32 cellular contexts compared by ENCODE assay signal in the genomic region with DNA sequence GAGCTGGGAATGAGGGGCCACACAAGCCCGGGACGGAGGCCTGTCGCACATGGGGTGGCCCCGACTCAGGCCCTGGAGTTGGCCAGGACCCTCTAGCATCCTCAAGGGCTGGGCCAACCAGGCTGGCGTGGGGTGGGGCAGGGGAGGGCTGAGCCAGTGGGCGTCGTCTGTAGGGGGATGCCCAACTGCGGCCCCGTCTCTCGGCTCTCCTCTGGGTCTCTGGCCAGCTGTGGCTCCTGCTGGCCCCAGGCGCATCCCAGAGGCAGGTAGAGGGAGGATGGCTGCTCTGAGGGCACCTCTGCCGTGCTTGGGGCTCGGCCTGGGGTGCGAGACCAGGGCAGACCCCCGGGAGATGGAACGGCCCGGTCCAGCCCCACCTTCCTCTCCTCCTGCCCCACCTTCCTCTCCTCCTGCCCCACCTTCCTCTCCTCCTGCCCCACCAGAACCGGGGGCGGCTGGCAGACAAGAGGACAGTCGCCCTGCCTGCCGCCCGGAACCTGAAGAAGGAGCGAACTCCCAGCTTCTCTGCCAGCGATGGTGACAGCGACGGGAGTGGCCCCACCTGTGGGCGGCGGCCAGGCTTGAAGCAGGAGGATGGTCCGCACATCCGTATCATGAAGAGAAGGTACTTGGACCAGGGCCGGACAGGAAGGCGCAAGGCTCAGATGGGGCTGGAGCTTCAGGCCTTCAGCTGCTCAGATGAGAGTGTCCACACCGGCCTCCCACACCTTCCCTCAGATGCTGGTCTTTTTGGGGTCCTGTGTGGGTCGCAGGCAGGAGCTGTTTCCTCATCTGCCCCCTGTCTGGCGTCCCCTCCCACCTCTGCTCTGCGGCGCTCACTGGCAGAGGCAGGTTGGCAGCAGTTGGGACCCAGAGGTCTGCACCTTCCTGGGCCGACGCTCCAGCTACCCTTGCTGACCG. TPM values are rescaled to one million over a fixed set of nuclear protein-coding genes. Genes with fewer than 3 reads are reported as not detected.
"Had no signal": no experiment of that assay in that cellular context is flagged by ENCODE, and none has a peak within 500 bp of the region (broad histone marks: within the 10 kb centered on the region; RNA-seq: fewer than 3 reads in every experiment).

No MANE protein-coding gene starts in this region.

- FAIRE-seq: endometrium, endothelial cell of umbilical vein had no signal

- ATAC-seq: activated naive CD4-positive, alpha-beta T cell treated with anti-CD3 and anti-CD28 coated beads, Interleukin-2, amount 50 U/mL, for 72 hours; activated T-cell treated with anti-CD3 and anti-CD28 coated beads, Interleukin-2, amount 50 U/mL, for 72 hours; gastroesophageal sphincter; heart right ventricle; T-helper 17 cell had no signal

- H3K9me3 ChIP-seq: ascending aorta, breast epithelium, colonic mucosa, esophagus squamous epithelium, gastroesophageal sphincter, heart right ventricle had no signal

- H3K4me3 ChIP-seq: ascending aorta, breast epithelium, cardiac muscle cell, colonic mucosa, esophagus squamous epithelium, gastroesophageal sphincter, heart right ventricle had no signal

- H3K27ac ChIP-seq: ascending aorta, breast epithelium, cardiac muscle cell, colonic mucosa, epithelial cell of prostate, esophagus squamous epithelium, gastroesophageal sphincter, heart right ventricle had no signal

- DNase-seq: activated CD4-positive, alpha-beta memory T cell treated with anti-CD3 and anti-CD28 coated beads, Interleukin-2, amount 10 ng/mL, durations not matched to agents 7 days and 5 days; activated CD4-positive, alpha-beta T cell treated with anti-CD3 and anti-CD28 coated beads for 1 hour; activated CD4-positive, alpha-beta T cell treated with anti-CD3 and anti-CD28 coated beads for 4 hours; activated CD4-positive, alpha-beta T cell treated with anti-CD3 and anti-CD28 coated beads, Interleukin-2, amount 10 ng/mL, durations not matched to agents 7 days and 5 days; activated CD4-positive, alpha-beta T cell treated with anti-CD3 and anti-CD28 coated beads, Interleukin-2, amount 50 U/mL, for 4 hours; activated CD8-positive, alpha-beta memory T cell treated with anti-CD3 and anti-CD28 coated beads, Interleukin-2, amount 50 U/mL, for 48 hours; activated gamma-delta T cell; activated naive CD4-positive, alpha-beta T cell; activated naive CD4-positive, alpha-beta T cell treated with anti-CD3 and anti-CD28 coated beads, Interleukin-2, amount 10 ng/mL, durations not matched to agents 7 days and 5 days; activated naive CD8-positive, alpha-beta T cell treated with anti-CD3 and anti-CD28 coated beads, Interleukin-2, amount 10 ng/mL, durations not matched to agents 7 days and 5 days; activated T-cell treated with anti-CD3 and anti-CD28 coated beads for 4 hours; activated T-cell treated with anti-CD3 and anti-CD28 coated beads, Interleukin-2, amount 50 U/mL, for 24 hours; activated T-cell treated with anti-CD3 and anti-CD28 coated beads, Interleukin-2, amount 50 U/mL, for 72 hours; central memory CD4-positive, alpha-beta T cell; cerebellar nuclear complex; colonic mucosa; effector CD8-positive, alpha-beta T cell; esophagus squamous epithelium; foreskin melanocyte; heart right ventricle; T-helper 17 cell; T1000 had no signal

- H3K36me3 ChIP-seq: ascending aorta, breast epithelium, cardiac muscle cell, colonic mucosa, esophagus squamous epithelium, gastroesophageal sphincter, heart right ventricle had no signal

RNA-seq across cellular contexts. Expression of gene SAMD11, which starts 6.2 kb away (rescaled TPM):
- total RNA-seq: activated CD4-positive, alpha-beta memory T cell treated with anti-CD3 and anti-CD28 coated beads, Interleukin-2, amount 10 ng/mL, durations not matched to agents 7 days and 5 days; activated CD4-positive, alpha-beta T cell treated with anti-CD3 and anti-CD28 coated beads, Interleukin-2, amount 10 ng/mL, durations not matched to agents 7 days and 5 days; activated naive CD4-positive, alpha-beta T cell treated with anti-CD3 and anti-CD28 coated beads, Interleukin-2, amount 50 U/mL, for 72 hours; endothelial cell of umbilical vein; T-helper 17 cell had no signal
- polyA plus RNA-seq: endothelial cell of umbilical vein had no signal

RNA-seq across cellular contexts. Expression of gene PLEKHN1, which starts 36.3 kb away (rescaled TPM):
- total RNA-seq: ascending aorta had no signal

RNA-seq across cellular contexts. Expression of gene PERM1, which starts 51.9 kb away (rescaled TPM):
- total RNA-seq: activated CD4-positive, alpha-beta memory T cell treated with anti-CD3 and anti-CD28 coated beads, Interleukin-2, amount 10 ng/mL, durations not matched to agents 7 days and 5 days; activated CD4-positive, alpha-beta T cell treated with anti-CD3 and anti-CD28 coated beads, Interleukin-2, amount 10 ng/mL, durations not matched to agents 7 days and 5 days; activated naive CD4-positive, alpha-beta T cell treated with anti-CD3 and anti-CD28 coated beads, Interleukin-2, amount 50 U/mL, for 72 hours; activated naive CD8-positive, alpha-beta T cell treated with anti-CD3 and anti-CD28 coated beads, Interleukin-2, amount 10 ng/mL, durations not matched to agents 7 days and 5 days; activated T-cell treated with anti-CD3 and anti-CD28 coated beads, Interleukin-2, amount 50 U/mL, for 72 hours; ascending aorta; colonic mucosa; dermis microvascular lymphatic vessel endothelial cell; endothelial cell of umbilical vein; esophagus squamous epithelium; glomerular endothelial cell; T-helper 17 cell had no signal
- polyA plus RNA-seq: endothelial cell of umbilical vein had no signal
